ENCODE assay signal across 8 cellular contexts in genomic region chr12:11581179-11581755, GRCh38.
DNase-seq lines count a peak whose midpoint lies in the region; ATAC-seq and TF ChIP-seq lines count a peak whose summit lies in the region.

No MANE protein-coding gene starts in this region.

- no peak overlapping the region for H3K27ac ChIP-seq in heart right ventricle
- no peak overlapping the region for H3K27ac ChIP-seq in gastrocnemius medialis

- DNase-seq in ELR (ENCODE audit: low read depth) (peak; percentile 84), NCI-H1048 (lab: John Stamatoyannopoulos, UW) (peak; percentile 63), SKM-1 (lab: John Stamatoyannopoulos, UW; ENCODE audit: unreplicated experiment) (peak; percentile 9), heart right ventricle (peak in 1 of 2 donors; percentile 76), gastrocnemius medialis (peak; percentile 23 to 24), islet precursor cell (no peak)
- peak; percentile 34 for DNase-seq in activated naive CD8-positive, alpha-beta T cell treated with anti-CD3 and anti-CD28 coated beads for 36 hours

- ATAC-seq in heart right ventricle (peak in 2 of 8 donors; percentile 37), gastrocnemius medialis (peak in 1 of 2 donors; percentile 36), GM18502 (IDR thresholded peaks at IDR 0.05; ENCODE audit: poor library complexity, unreplicated experiment) (no peak)

- TF ChIP-seq CTCF in heart right ventricle (IDR thresholded peaks at IDR 0.05) (peak; percentile 63 to 80 (median 69)), gastrocnemius medialis (IDR thresholded peaks at IDR 0.05 in 4 of 5, conservative IDR thresholded peaks at IDR 0.05 in 1 of 5) (peak; percentile 62 to 78 (median 71))

- H3K4me1 ChIP-seq in heart right ventricle (peaks cover 0 to 26% (median 0%) of the 10 kb centered on the region in 9 donors), gastrocnemius medialis (no peaks in the 10 kb centered on the region)

- 0 to 4% methylated on average over 2 of the region's 2 CpGs for WGBS in heart right ventricle, 2 donors

- H3K4me3 ChIP-seq in heart right ventricle (no peak overlapping the region), gastrocnemius medialis (no peak overlapping the region)

- no peak overlapping the region for H3K27ac Mint-ChIP-seq in activated naive CD8-positive, alpha-beta T cell treated with anti-CD3 and anti-CD28 coated beads for 36 hours

- no peaks in the 10 kb centered on the region for H3K9me3 Mint-ChIP-seq in activated naive CD8-positive, alpha-beta T cell treated with anti-CD3 and anti-CD28 coated beads for 36 hours

- no peaks in the 10 kb centered on the region for H3K36me3 ChIP-seq in heart right ventricle
- no peaks in the 10 kb centered on the region for H3K36me3 ChIP-seq in gastrocnemius medialis

- in situ Hi-C loops in gastrocnemius medialis (cut with MboI; ENCODE audit: low sequenced_read_pairs in 4 of 4) = loop anchor here (5.0 to 25.0 kb wide), 4 partner anchors 446 to 756 kb away; no protein-coding TSS in a partner anchor

- intact Hi-C loops in heart right ventricle (cut with DNase I) (loop anchor here in 8 of 10 donors (1.0 to 10.0 kb wide), 11 partner anchors 64 to 754 kb away; partner anchors contain the start of gene ETV6 (in 2 of the 8)), gastrocnemius medialis (cut with DNase I; ENCODE audit: low total_unique reads) (loop anchor here (1.0 to 5.0 kb wide), 3 partner anchors 66 to 452 kb away; partner anchors contain the start of gene ETV6)

- H3K27me3 Mint-ChIP-seq in activated naive CD8-positive, alpha-beta T cell treated with anti-CD3 and anti-CD28 coated beads for 36 hours = peaks cover 22% of the 10 kb centered on the region

- H3K36me3 Mint-ChIP-seq in activated naive CD8-positive, alpha-beta T cell treated with anti-CD3 and anti-CD28 coated beads for 36 hours = no peaks in the 10 kb centered on the region

- H3K27me3 ChIP-seq in heart right ventricle (peaks cover 0 to 8% (median 0%) of the 10 kb centered on the region in 7 donors), gastrocnemius medialis (peaks cover 0 to 3% (median 0%) of the 10 kb centered on the region in 3 donors)

- TF ChIP-seq POLR2A in gastrocnemius medialis (IDR thresholded peaks at IDR 0.05) = no peak

- peaks cover 7% of the 10 kb centered on the region for H3K4me1 Mint-ChIP-seq in activated naive CD8-positive, alpha-beta T cell treated with anti-CD3 and anti-CD28 coated beads for 36 hours

- no peak overlapping the region for H3K4me3 Mint-ChIP-seq in activated naive CD8-positive, alpha-beta T cell treated with anti-CD3 and anti-CD28 coated beads for 36 hours

- H3K9me3 ChIP-seq in heart right ventricle (no peaks in the 10 kb centered on the region), gastrocnemius medialis (no peaks in the 10 kb centered on the region)
